2 cellular contexts compared by ENCODE assay signal in the genomic region with DNA sequence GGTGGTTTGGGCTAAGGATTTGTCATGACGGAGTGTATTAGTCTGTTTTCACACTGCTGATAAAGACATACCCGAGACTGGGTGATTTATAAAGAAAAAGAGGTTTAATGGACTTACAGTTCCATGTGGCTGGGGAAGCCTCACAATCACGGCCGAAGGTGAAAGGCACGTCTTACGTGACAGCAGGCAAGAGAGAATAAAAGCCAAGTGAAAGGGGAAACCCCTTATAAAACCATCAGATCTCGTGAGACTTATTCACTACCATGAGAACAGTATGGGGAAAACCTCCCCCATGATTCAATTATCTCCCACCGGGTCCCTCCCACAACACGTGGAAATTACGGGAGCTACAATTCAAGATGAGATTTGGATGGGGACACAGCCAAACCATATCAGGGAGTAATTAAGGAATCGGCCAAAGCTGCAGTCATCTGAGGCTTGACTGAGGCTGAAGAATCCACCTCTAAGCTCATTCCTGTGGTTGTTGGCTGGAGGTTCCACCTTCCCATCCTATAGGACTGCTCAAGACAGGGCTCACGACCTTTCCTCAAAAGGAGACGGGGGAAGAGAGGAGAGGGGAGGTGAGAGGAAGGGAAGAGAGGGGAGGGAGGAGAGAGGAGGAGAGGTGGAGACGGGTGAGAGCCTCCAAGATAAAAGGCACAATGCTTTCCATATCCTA. TPM values are rescaled to one million over a fixed set of nuclear protein-coding genes. Genes with fewer than 3 reads are reported as not detected.
"Had no signal": no experiment of that assay in that cellular context is flagged by ENCODE, and none has a peak within 500 bp of the region (broad histone marks: within the 10 kb centered on the region; RNA-seq: fewer than 3 reads in every experiment).

No MANE protein-coding gene starts in this region.

RNA-seq across cellular contexts. Expression of gene SSTR2, which starts 14.0 kb away (rescaled TPM):
- total RNA-seq: bronchial epithelial cell, MCF 10A had no signal
